Comparison of ENCODE assay signal across 2 cellular contexts in genomic region chr9:34046784-34047379, GRCh38.
TF ChIP-seq lines count a peak whose summit lies in the region.

No MANE protein-coding gene starts in this region.

TF ChIP-seq in SK-N-SH, 30 proteins besides CTCF, POLR2A, EP300 and RAD21 (continued from another document):
- no peak for TF ChIP-seq NRF1 (IDR thresholded peaks at IDR 0.05; ENCODE audit: low read depth, low read length)
- TF ChIP-seq RFX5 (IDR thresholded peaks at IDR 0.05; ENCODE audit: low read length) = no peak

TF ChIP-seq in SK-N-SH treated with all-trans-retinoic acid at 6 μM for 48 hours, 23 proteins besides CTCF, POLR2A, EP300 and RAD21 (continued from another document):
- no peak for TF ChIP-seq PPARA (CRISPR knock-in tag; IDR thresholded peaks at IDR 0.05; ENCODE audit: borderline replicate concordance)
- no peak for TF ChIP-seq CSRNP3 (CRISPR knock-in tag; IDR thresholded peaks at IDR 0.05)
TF ChIP-seq in SK-N-SH treated with all-trans-retinoic acid at 6 μM for 48 hours: peak in this region for 0.
